ENCODE assay signal across 16 cellular contexts in genomic region chr4:38931125-38931524, GRCh38.
DNase-seq lines count a peak whose midpoint lies in the region; ATAC-seq and TF ChIP-seq lines count a peak whose summit lies in the region.
"Had no signal": no experiment of that assay in that cellular context is flagged by ENCODE, and none has a peak within 500 bp of the region (broad histone marks: within the 10 kb centered on the region; RNA-seq: fewer than 3 reads in every experiment).

No MANE protein-coding gene starts in this region.

- DNase-seq in GM23338 (ENCODE audit: low spot score) (no peak), endothelial cell (ENCODE audit: low spot score) (no peak), 8988T (no peak), COR-L47 (lab: John Stamatoyannopoulos, UW) (no peak), AG20443 (ENCODE audit: low spot score) (no peak)
- DNase-seq: CD4-positive, CD25-positive, alpha-beta regulatory T cell; DMS153; DMS79 treated with DMSO at 0.1 percent for 48 hours; EL; GM23248; H7 had no signal

- no peaks in the 10 kb centered on the region for H3K36me3 Mint-ChIP-seq in GM23338 (ENCODE audit: low read depth)
- peaks cover 16% of the 10 kb centered on the region for H3K36me3 Mint-ChIP-seq in endothelial cell (ENCODE audit: low read depth, unreplicated experiment)
- H3K36me3 Mint-ChIP-seq: CD4-positive, CD25-positive, alpha-beta regulatory T cell had no signal

- no peaks in the 10 kb centered on the region for H3K9me2 ChIP-seq in GM23338 (ENCODE audit: insufficient read depth)

- H3K27ac ChIP-seq in GM23338 (ENCODE audit: low read depth) (no peak overlapping the region), muscle layer of colon (ENCODE audit: low read depth, low read length) (peak overlapping the region; percentile 5), stomach smooth muscle (ENCODE audit: low read length) (peak overlapping the region; percentile 81)
- H3K27ac ChIP-seq: 22Rv1; BLaER1 treated with 17β-estradiol and CSF1 and Interleukin-3, amounts not matched to agents 10 nM and 100 nM; GM23248; HL-60 had no signal

- H3K27me3 ChIP-seq in GM23338 (ENCODE audit: insufficient read depth) (no peaks in the 10 kb centered on the region), muscle layer of colon (ENCODE audit: control insufficient read depth in 1 of 2, insufficient read depth in 2 of 2, low read length in 2 of 2) (no peaks in the 10 kb centered on the region), stomach smooth muscle (ENCODE audit: control insufficient read depth in 1 of 2, insufficient read depth in 2 of 2, low read length in 2 of 2) (no peaks in the 10 kb centered on the region)
- H3K27me3 ChIP-seq: BLaER1 treated with 17β-estradiol and CSF1 and Interleukin-3, amounts not matched to agents 10 nM and 100 nM had no signal

- H3K4me3 Mint-ChIP-seq in GM23338 (no peak overlapping the region), endothelial cell (ENCODE audit: unreplicated experiment) (peak overlapping the region; percentile 4)
- H3K4me3 Mint-ChIP-seq: CD4-positive, CD25-positive, alpha-beta regulatory T cell had no signal

- no peak overlapping the region for H2AFZ ChIP-seq in GM23338
- H2AFZ ChIP-seq: GM23248 had no signal

- TF ChIP-seq CTCF in GM23338 (conservative IDR thresholded peaks at IDR 0.05; ENCODE audit: low read depth in 2 of 2) (no peak), endothelial cell (IDR thresholded peaks at IDR 0.05; ENCODE audit: unreplicated experiment) (no peak)

- no peaks in the 10 kb centered on the region; the same call in 1 of the 2 replicates for H3K36me3 ChIP-seq in GM23338 (ENCODE audit: insufficient read depth)
- peaks cover 38% of the 10 kb centered on the region for H3K36me3 ChIP-seq in muscle layer of colon (ENCODE audit: insufficient read depth, low read length)
- peaks cover 26 to 28% of the 10 kb centered on the region in 2 donors for H3K36me3 ChIP-seq in stomach smooth muscle (ENCODE audit: control insufficient read depth in 2 of 2, insufficient read depth in 2 of 2, low read length in 2 of 2)

- no peaks in the 10 kb centered on the region for H3F3A ChIP-seq in GM23338 (replicated peaks; ENCODE audit: low read depth)

- H3K4me3 ChIP-seq in GM23338 (no peak overlapping the region), muscle layer of colon (ENCODE audit: low read depth in 1 of 2, low read length in 2 of 2) (no peak overlapping the region), stomach smooth muscle (ENCODE audit: low read length in 2 of 2) (no peak overlapping the region)
- H3K4me3 ChIP-seq: BLaER1 treated with 17β-estradiol and CSF1 and Interleukin-3, amounts not matched to agents 10 nM and 100 nM; GM23248 had no signal

- no peaks in the 10 kb centered on the region for H3K4me1 ChIP-seq in GM23338 (ENCODE audit: insufficient read depth)
- H3K4me1 ChIP-seq in muscle layer of colon (ENCODE audit: insufficient read depth, low read length): peaks cover 51% of the 10 kb centered on the region
- peaks cover 23% of the 10 kb centered on the region for H3K4me1 ChIP-seq in stomach smooth muscle (ENCODE audit: control insufficient read depth, insufficient read depth, low read length)
- H3K4me1 ChIP-seq: BLaER1 treated with 17β-estradiol and CSF1 and Interleukin-3, amounts not matched to agents 10 nM and 100 nM had no signal

- H3K4me2 ChIP-seq in GM23338: no peak overlapping the region
- H3K4me2 ChIP-seq: BLaER1 treated with 17β-estradiol and CSF1 and Interleukin-3, amounts not matched to agents 10 nM and 100 nM had no signal

- ATAC-seq in GM23338: no peak

- no peaks in the 10 kb centered on the region for H4K20me1 ChIP-seq in GM23338 (replicated peaks; ENCODE audit: insufficient read depth)
- H4K20me1 ChIP-seq: BLaER1 treated with 17β-estradiol and CSF1 and Interleukin-3, amounts not matched to agents 10 nM and 100 nM had no signal

- no peaks in the 10 kb centered on the region for H3K9me3 ChIP-seq in muscle layer of colon (ENCODE audit: low read length)
- H3K9me3 ChIP-seq in stomach smooth muscle (ENCODE audit: control insufficient read depth in 2 of 2, low read length in 2 of 2): no peaks in the 10 kb centered on the region
- H3K9me3 ChIP-seq: BLaER1 treated with 17β-estradiol and CSF1 and Interleukin-3, amounts not matched to agents 10 nM and 100 nM had no signal

- H3K9me3 Mint-ChIP-seq in GM23338 (no peaks in the 10 kb centered on the region), endothelial cell (ENCODE audit: unreplicated experiment) (no peaks in the 10 kb centered on the region)
- H3K9me3 Mint-ChIP-seq: CD4-positive, CD25-positive, alpha-beta regulatory T cell had no signal

- H3K27ac Mint-ChIP-seq in GM23338 (peak overlapping the region; percentile 1; the same call in 1 of the 2 replicates), endothelial cell (ENCODE audit: unreplicated experiment) (no peak overlapping the region)
- H3K27ac Mint-ChIP-seq: CD4-positive, CD25-positive, alpha-beta regulatory T cell had no signal

- H3K9ac ChIP-seq in muscle layer of colon (ENCODE audit: low read length) (no peak overlapping the region), stomach smooth muscle (ENCODE audit: low read length in 2 of 2) (no peak overlapping the region)
- H3K9ac ChIP-seq: BLaER1 treated with 17β-estradiol and CSF1 and Interleukin-3, amounts not matched to agents 10 nM and 100 nM; GM23248 had no signal

- H3K79me2 ChIP-seq in GM23338 (replicated peaks; ENCODE audit: insufficient read depth): no peaks in the 10 kb centered on the region

- H3K4me1 Mint-ChIP-seq in GM23338 (peaks cover 2% of the 10 kb centered on the region; the same call in 2 of the 3 replicates), endothelial cell (ENCODE audit: unreplicated experiment) (no peaks in the 10 kb centered on the region)
- H3K4me1 Mint-ChIP-seq: CD4-positive, CD25-positive, alpha-beta regulatory T cell had no signal

- H3K27me3 Mint-ChIP-seq in GM23338 (ENCODE audit: insufficient read depth, low read depth, poor library complexity) (peaks cover under 1% of the 10 kb centered on the region), endothelial cell (ENCODE audit: unreplicated experiment) (no peaks in the 10 kb centered on the region)
- H3K27me3 Mint-ChIP-seq: CD4-positive, CD25-positive, alpha-beta regulatory T cell had no signal

TF ChIP-seq in GM23338, 12 proteins besides CTCF, POLR2A, EP300 and RAD21:
- TF ChIP-seq ZNF331 (CRISPR knock-in tag; IDR thresholded peaks at IDR 0.05; ENCODE audit: low read depth) (no peak), ZNF114 (CRISPR knock-in tag; IDR thresholded peaks at IDR 0.05) (no peak), POLR2AphosphoS5 (IDR thresholded peaks at IDR 0.05; ENCODE audit: low read depth) (no peak), NANOG (IDR thresholded peaks at IDR 0.05; ENCODE audit: borderline replicate concordance) (no peak), CREB1 (CRISPR knock-in tag; IDR thresholded peaks at IDR 0.05; ENCODE audit: low read depth) (no peak)
